14 cellular contexts compared by ENCODE assay signal in the genomic region with DNA sequence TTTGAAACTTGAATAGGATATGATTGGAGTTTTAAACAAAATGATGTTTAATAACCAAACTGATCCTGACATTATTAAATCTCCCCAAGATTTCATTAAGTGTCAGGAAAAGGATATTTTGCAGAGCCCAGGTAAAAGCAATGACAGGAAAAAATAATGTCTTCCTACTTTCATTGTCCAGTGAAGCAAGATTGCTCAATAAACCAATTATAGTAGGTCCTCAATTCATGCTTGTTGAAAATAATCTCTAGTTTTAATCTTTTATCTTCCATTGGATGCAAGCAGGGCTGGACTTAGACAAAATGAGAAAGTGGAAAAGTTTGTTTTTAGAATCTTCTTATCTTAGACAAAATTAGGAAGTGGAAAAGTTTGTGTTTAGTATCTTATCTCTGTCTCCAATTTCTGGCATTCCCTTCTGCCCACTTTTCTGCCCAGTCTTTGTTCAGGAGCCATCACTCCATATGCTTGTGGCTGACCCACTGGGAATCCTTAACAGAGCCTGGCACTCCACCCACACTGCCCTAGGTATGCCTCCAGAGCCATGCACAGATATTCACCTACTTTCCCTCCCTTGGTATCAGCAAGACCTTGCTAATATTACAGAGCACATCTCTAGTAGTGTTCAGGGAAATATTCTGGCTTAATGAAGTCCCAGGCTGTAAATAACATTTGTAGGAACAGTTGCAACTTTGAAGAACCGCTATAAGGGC.
"Had no signal": no experiment of that assay in that cellular context is flagged by ENCODE, and none has a peak within 500 bp of the region (broad histone marks: within the 10 kb centered on the region; RNA-seq: fewer than 3 reads in every experiment).

No MANE protein-coding gene starts in this region.

- DNase-seq: activated effector memory CD4-positive, alpha-beta T cell treated with Interleukin-2 at 50 U/mL for 16 hours; activated T-cell treated with anti-CD3 and anti-CD28 coated beads, Interleukin-2, amount 50 U/mL, for 24 hours; cerebellar nuclear complex; erythroblast; naive thymus-derived CD4-positive, alpha-beta T cell; right lobe of liver; stimulated activated CD4-positive, alpha-beta T cell treated with anti-CD3 and anti-CD28 coated beads, Interleukin-12 subunit alpha, Interleukin-12 subunit beta, amount 100 ng/mL, for 4 hours; stimulated activated naive CD8-positive, alpha-beta T cell treated with anti-CD3 and anti-CD28 coated beads, Interleukin-15, Interleukin-2, amounts not matched to agents 100 U/mL and 50 U/mL, for 24 hours; upper lobe of left lung had no signal

- H3K9me3 ChIP-seq: prostate gland, right lobe of liver, suprapubic skin, upper lobe of left lung had no signal

- H3K4me3 ChIP-seq: lung, prostate gland, right lobe of liver, suprapubic skin, upper lobe of left lung had no signal

- H3K27ac ChIP-seq: prostate gland, right lobe of liver, suprapubic skin, upper lobe of left lung had no signal

- ATAC-seq: naive thymus-derived CD4-positive, alpha-beta T cell; right lobe of liver; stimulated activated naive CD8-positive, alpha-beta T cell treated with anti-CD3 and anti-CD28 coated beads, Interleukin-15, Interleukin-2, amounts not matched to agents 100 U/mL and 50 U/mL, for 24 hours had no signal

- H3K36me3 Mint-ChIP-seq: activated naive CD8-positive, alpha-beta T cell; naive thymus-derived CD4-positive, alpha-beta T cell had no signal

- H3K4me3 Mint-ChIP-seq: activated naive CD8-positive, alpha-beta T cell; activated T-cell treated with anti-CD3 and anti-CD28 coated beads, Interleukin-2, amount 50 U/mL, for 24 hours; dendritic cell treated with granulocyte-macrophage colony-stimulating factor and Interleukin-4, amounts not matched to agents 40 ng/mL and 50 ng/mL, for 4 days; naive thymus-derived CD4-positive, alpha-beta T cell had no signal

- H3K27me3 ChIP-seq: right lobe of liver, suprapubic skin, upper lobe of left lung had no signal

- H3K4me1 ChIP-seq: prostate gland had no signal

- H3K9me3 Mint-ChIP-seq: activated T-cell treated with anti-CD3 and anti-CD28 coated beads, Interleukin-2, amount 50 U/mL, for 24 hours; dendritic cell treated with granulocyte-macrophage colony-stimulating factor and Interleukin-4, amounts not matched to agents 40 ng/mL and 50 ng/mL, for 4 days; naive thymus-derived CD4-positive, alpha-beta T cell had no signal

- H3K27ac Mint-ChIP-seq: activated naive CD8-positive, alpha-beta T cell; activated T-cell treated with anti-CD3 and anti-CD28 coated beads, Interleukin-2, amount 50 U/mL, for 24 hours; dendritic cell treated with granulocyte-macrophage colony-stimulating factor and Interleukin-4, amounts not matched to agents 40 ng/mL and 50 ng/mL, for 4 days; naive thymus-derived CD4-positive, alpha-beta T cell had no signal

- H3K36me3 ChIP-seq: prostate gland, right lobe of liver, suprapubic skin, upper lobe of left lung had no signal
